ENCODE assay signal across 12 cellular contexts in genomic region chr13:87680298-87680697, GRCh38. TPM values are rescaled to one million over a fixed set of nuclear protein-coding genes. Genes with fewer than 3 reads are reported as not detected.
DNase-seq lines count a peak whose midpoint lies in the region; ATAC-seq, FAIRE-seq and TF ChIP-seq lines count a peak whose summit lies in the region.
"Had no signal": no experiment of that assay in that cellular context is flagged by ENCODE, and none has a peak within 500 bp of the region (broad histone marks: within the 10 kb centered on the region; RNA-seq: fewer than 3 reads in every experiment).

No MANE protein-coding gene starts in this region.

- POLR2A ChIA-PET in Panc1 (lab: Charles Lee): no interaction called here

- H3K4me1 ChIP-seq in Panc1 (ENCODE audit: control insufficient read depth, insufficient read depth, low read length): peaks cover 7% of the 10 kb centered on the region; the same call in 1 of the 2 replicates

- no peak overlapping the region for H3K27ac ChIP-seq in Panc1 (ENCODE audit: low read length)
- H3K27ac ChIP-seq: sigmoid colon, vagina had no signal

- no peaks in the 10 kb centered on the region for H3K27me3 ChIP-seq in Panc1 (ENCODE audit: control insufficient read depth, insufficient read depth, low read length)
- H3K27me3 ChIP-seq: vagina had no signal

- CTCF ChIA-PET in Panc1 (lab: Charles Lee): interaction anchor here (1.1 kb wide), 1 partner anchor 1169 kb away, joined by 3 read pairs; no protein-coding TSS in a partner anchor

- FAIRE-seq in GM19239 (lab: Jason Lieb, UNC): no peak

- in situ Hi-C loops in Panc1 (cut with HindIII; ENCODE audit: low pct_unique_long_range_greater_than_20kb, low sequenced_read_pairs): no loop called here

- DNase-seq in DMS53 (lab: John Stamatoyannopoulos, UW): peak; percentile 77
- peak; percentile 76 for DNase-seq in NCI-H1092 (lab: John Stamatoyannopoulos, UW)
- DNase-seq in Panc1 (ENCODE audit: low read depth, low spot score): no peak
- DNase-seq in kidney glomerular epithelial cell (lab: John Stamatoyannopoulos, UW): peak; percentile 69
- DNase-seq in 8988T: no peak
- no peak for DNase-seq in GM19239 (ENCODE audit: insufficient read length, low spot score)
- DNase-seq in foreskin melanocyte: no peak
- DNase-seq: DND-41, sigmoid colon had no signal

- no TSS peak for BruUV-seq in Panc1 (replicated peaks; lab: Mats Ljungman, UMichigan)

- intact Hi-C loops in Panc1 (cut with micrococcal nuclease; ENCODE audit: unreplicated experiment): loop anchor here (10.0 kb wide), 1 partner anchor 75 kb away; no protein-coding TSS in a partner anchor

- H3K9me3 ChIP-seq in Panc1 (ENCODE audit: control insufficient read depth, insufficient read depth, low read depth, low read length): no peaks in the 10 kb centered on the region
- H3K9me3 ChIP-seq: sigmoid colon, vagina had no signal

- no peaks in the 10 kb centered on the region for H3K36me3 ChIP-seq in Panc1 (ENCODE audit: control insufficient read depth, insufficient read depth, low read length)
- H3K36me3 ChIP-seq: sigmoid colon, vagina had no signal

- ATAC-seq in Panc1 (no peak), HG03342 (IDR thresholded peaks at IDR 0.05; ENCODE audit: unreplicated experiment) (no peak)

- no peak overlapping the region for H3K4me3 ChIP-seq in Panc1 (ENCODE audit: low read depth in 2 of 2, low read length in 2 of 2)
- H3K4me3 ChIP-seq: sigmoid colon, vagina had no signal

- TF ChIP-seq CTCF in Panc1 (IDR thresholded peaks at IDR 0.05): peak; percentile 28; the same call in 1 of the 2 replicates

RNA-seq across cellular contexts. Expression of gene SLITRK5, which starts 9.1 kb away (rescaled TPM):
- 0.08 TPM for total RNA-seq in Panc1 (2021; ENCODE audit: unreplicated experiment)
- 0.11 TPM for polyA plus RNA-seq in Panc1 (2012; ENCODE audit: insufficient read length)
- total RNA-seq: activated T-helper 2 cell treated with anti-CD3 and anti-CD28 coated beads, Interferon-gamma antibody, Interleukin-2, Interleukin-4, amounts not matched to agents 10 μg/mL and 5 μg/mL and 100 μg/mL, durations not matched to agents 14 hours and 24 hours and 36 hours had no signal

Comparison
In these comparisons a context has a peak if more than half of its experiments do, and no peak if none do; other contexts are left out.
1. DNase-seq: peak in DMS53 (single experiment), NCI-H1092 (single experiment) and kidney glomerular epithelial cell (single experiment); none in Panc1 (single experiment), 8988T (single experiment), GM19239 (single experiment) and foreskin melanocyte (single experiment).